ENCODE assay signal across 8 cellular contexts in genomic region chr7:25125137-25125946, GRCh38. TPM values are rescaled to one million over a fixed set of nuclear protein-coding genes. Genes with fewer than 3 reads are reported as not detected.
DNase-seq lines count a peak whose midpoint lies in the region; ATAC-seq, FAIRE-seq and TF ChIP-seq lines count a peak whose summit lies in the region.

TSS of gene CYCS (minus strand) at chr7:25125260. CDS start at chr7:25124119, 1,141 bp downstream.

- POLR2A ChIA-PET in activated CD4-positive, alpha-beta T cell treated with anti-CD3 and anti-CD28 coated beads for 36 hours (lab: Charles Lee) = interaction anchor here (0.6 to 1.5 kb wide), 10 partner anchors 9 to 737 kb away, joined by 3 to 8 read pairs (median 4); no protein-coding TSS in a partner anchor

- no peaks in the 10 kb centered on the region for H3K9me3 ChIP-seq in kidney (ENCODE audit: control insufficient read depth in 1 of 2, low read length in 2 of 2)

- H3K4me1 Mint-ChIP-seq in activated CD4-positive, alpha-beta T cell treated with anti-CD3 and anti-CD28 coated beads for 36 hours = peaks cover 27% of the 10 kb centered on the region

- H3K27ac ChIP-seq in kidney (ENCODE audit: low read depth in 2 of 2, low read length in 2 of 2) = peak within 1 kb of the TSS; percentile 97

- H3K36me3 ChIP-seq in kidney (ENCODE audit: control insufficient read depth in 1 of 2, insufficient read depth in 2 of 2, low read length in 2 of 2) = peaks cover 7 to 16% of the 10 kb centered on the region in 2 donors

- peak within 1 kb of the TSS; percentile 98 for H3K27ac Mint-ChIP-seq in activated CD4-positive, alpha-beta T cell treated with anti-CD3 and anti-CD28 coated beads for 36 hours

- H3K27me3 Mint-ChIP-seq in activated CD4-positive, alpha-beta T cell treated with anti-CD3 and anti-CD28 coated beads for 36 hours = no peaks in the 10 kb centered on the region

- peaks cover 5 to 9% of the 10 kb centered on the region in 2 donors for H3K4me1 ChIP-seq in kidney (ENCODE audit: control insufficient read depth in 1 of 2, insufficient read depth in 1 of 2, low read depth in 1 of 2, low read length in 2 of 2)

- H3K36me3 Mint-ChIP-seq in activated CD4-positive, alpha-beta T cell treated with anti-CD3 and anti-CD28 coated beads for 36 hours (ENCODE audit: low read depth) = peaks cover 41% of the 10 kb centered on the region

- H3K4me3 ChIP-seq in choroid plexus epithelial cell (ENCODE audit: low read depth, low read length) (peak within 1 kb of the TSS; percentile 83), kidney (ENCODE audit: low read length in 2 of 2) (peak within 1 kb of the TSS; percentile 99 to 100)

- TF ChIP-seq CTCF in choroid plexus epithelial cell (conservative IDR thresholded peaks at IDR 0.05; ENCODE audit: low read depth, low read length) (no peak), kidney (IDR thresholded peaks at IDR 0.05; ENCODE audit: borderline replicate concordance, extremely low read depth, insufficient read depth) (no peak)

- no peaks in the 10 kb centered on the region for H3K9me3 Mint-ChIP-seq in activated CD4-positive, alpha-beta T cell treated with anti-CD3 and anti-CD28 coated beads for 36 hours (ENCODE audit: low read depth)

- ATAC-seq in HG03442 (IDR thresholded peaks at IDR 0.05; ENCODE audit: unreplicated experiment) = peak; percentile 94
- peak; percentile 97 for ATAC-seq in activated CD4-positive, alpha-beta T cell treated with anti-CD3 and anti-CD28 coated beads for 36 hours

- DNase-seq in Ammon's horn (ENCODE audit: low spot score) = peak; percentile 100
- DNase-seq in GM19238 (ENCODE audit: insufficient read length, low spot score) = peak; percentile 81
- DNase-seq in NCI-H524 (lab: John Stamatoyannopoulos, UW) = peak; percentile 98 to 99
- DNase-seq in activated CD4-positive, alpha-beta T cell treated with anti-CD3 and anti-CD28 coated beads for 36 hours = peak; percentile 100
- peak; percentile 100 for DNase-seq in choroid plexus epithelial cell (ENCODE audit: low read depth)
- peak; percentile 100 for DNase-seq in kidney
- peak; percentile 99 for DNase-seq in stimulated activated CD4-positive, alpha-beta T cell treated with anti-CD3 and anti-CD28 coated beads, Interleukin-15, amount 100 ng/mL, for 24 hours

- CTCF ChIA-PET in activated CD4-positive, alpha-beta T cell treated with anti-CD3 and anti-CD28 coated beads for 36 hours (lab: Charles Lee) = interaction anchor here (0.8 to 2.2 kb wide), 11 partner anchors 9 to 313 kb away, joined by 3 to 7 read pairs (median 4); a partner anchor contains a TSS

- H3K9ac ChIP-seq in kidney (ENCODE audit: low read length in 2 of 2) = peak within 1 kb of the TSS; percentile 96 to 99

- FAIRE-seq in kidney (lab: Jason Lieb, UNC) = peak; percentile 96

- peak within 1 kb of the TSS; percentile 97 for H3K4me3 Mint-ChIP-seq in activated CD4-positive, alpha-beta T cell treated with anti-CD3 and anti-CD28 coated beads for 36 hours

- intact Hi-C loops in activated CD4-positive, alpha-beta T cell treated with anti-CD3 and anti-CD28 coated beads for 36 hours (cut with DNase I, micrococcal nuclease) = loop anchor here (1.0 to 10.0 kb wide), 11 partner anchors 26 to 1945 kb away; partner anchors contain the start of genes CBX3 (in 1 of the 2), CCDC126 (in 1 of the 2), HNRNPA2B1 (in 1 of the 2) and OSBPL3 (in 1 of the 2)
- intact Hi-C loops in kidney (cut with DNase I) = no loop called here

RNA-seq across cellular contexts. Expression of gene CYCS, which starts in this region (rescaled TPM):
- 100 to 1,000 TPM; 222 to 237 TPM for total RNA-seq in activated CD4-positive, alpha-beta T cell treated with anti-CD3 and anti-CD28 coated beads for 36 hours
- total RNA-seq in kidney = 94.3 TPM
- polyA plus RNA-seq in kidney (ENCODE audit: insufficient read depth, low read depth, low replicate concordance) = 239 TPM

Comparison
In these comparisons a context has a peak if more than half of its experiments do, and no peak if none do; other contexts are left out.
1. Peak in every context shown above with its lines: DNase-seq, ATAC-seq, H3K4me3 ChIP-seq and H3K27ac ChIP-seq.